In genomic region chr15:25236861-25237155, GRCh38 we compare ENCODE assay signal across 23 cellular contexts.
"Had no signal": no experiment of that assay in that cellular context is flagged by ENCODE, and none has a peak within 500 bp of the region (broad histone marks: within the 10 kb centered on the region; RNA-seq: fewer than 3 reads in every experiment).

No MANE protein-coding gene starts in this region.

- H3K36me3 ChIP-seq: gastrocnemius medialis, left ventricle myocardium inferior, neutrophil, pancreas, stomach, thoracic aorta, tibial nerve, upper lobe of left lung had no signal

- ATAC-seq: esophagus mucosa; gastrocnemius medialis; left colon; natural killer cell; pancreas; sciatic nerve; stimulated activated effector memory CD8-positive, alpha-beta T cell treated with anti-CD3 and anti-CD28 coated beads, Interleukin-12 subunit alpha, Interleukin-12 subunit beta, amount 100 ng/mL, for 72 hours had no signal

- H3K9me3 ChIP-seq: gastrocnemius medialis, neutrophil, pancreas, thoracic aorta had no signal

- H3K27ac ChIP-seq: epithelial cell of prostate, gastrocnemius medialis, left ventricle myocardium inferior, neutrophil, pancreas, stomach, thoracic aorta, tibial nerve, upper lobe of left lung had no signal

- H3K27me3 ChIP-seq: gastrocnemius medialis, neutrophil, pancreas, stomach, tibial nerve, upper lobe of left lung had no signal

- DNase-seq: cerebellar nuclear complex; effector CD8-positive, alpha-beta T cell; endodermal cell; foreskin fibroblast; gastrocnemius medialis; left colon; left ventricle myocardium inferior; natural killer cell; stimulated activated CD4-positive, alpha-beta T cell treated with anti-CD3 and anti-CD28 coated beads, Interleukin-2, amount 100 ng/mL, for 24 hours; stimulated activated CD4-positive, alpha-beta T cell treated with anti-CD3 and anti-CD28 coated beads, Interleukin-4, amount 100 ng/mL, for 24 hours; stimulated activated naive CD4-positive, alpha-beta T cell treated with Interleukin-2 at 50 U/mL for 16 hours; stomach; substantia nigra; upper lobe of left lung had no signal

- H3K4me3 ChIP-seq: gastrocnemius medialis, left ventricle myocardium inferior, lung, pancreas, stomach, thoracic aorta, tibial nerve, upper lobe of left lung had no signal

- H3K4me1 ChIP-seq: gastrocnemius medialis, left ventricle myocardium inferior, pancreas, stomach, tibial nerve, upper lobe of left lung had no signal
